ENCODE assay signal across 2 cellular contexts in the genomic region with DNA sequence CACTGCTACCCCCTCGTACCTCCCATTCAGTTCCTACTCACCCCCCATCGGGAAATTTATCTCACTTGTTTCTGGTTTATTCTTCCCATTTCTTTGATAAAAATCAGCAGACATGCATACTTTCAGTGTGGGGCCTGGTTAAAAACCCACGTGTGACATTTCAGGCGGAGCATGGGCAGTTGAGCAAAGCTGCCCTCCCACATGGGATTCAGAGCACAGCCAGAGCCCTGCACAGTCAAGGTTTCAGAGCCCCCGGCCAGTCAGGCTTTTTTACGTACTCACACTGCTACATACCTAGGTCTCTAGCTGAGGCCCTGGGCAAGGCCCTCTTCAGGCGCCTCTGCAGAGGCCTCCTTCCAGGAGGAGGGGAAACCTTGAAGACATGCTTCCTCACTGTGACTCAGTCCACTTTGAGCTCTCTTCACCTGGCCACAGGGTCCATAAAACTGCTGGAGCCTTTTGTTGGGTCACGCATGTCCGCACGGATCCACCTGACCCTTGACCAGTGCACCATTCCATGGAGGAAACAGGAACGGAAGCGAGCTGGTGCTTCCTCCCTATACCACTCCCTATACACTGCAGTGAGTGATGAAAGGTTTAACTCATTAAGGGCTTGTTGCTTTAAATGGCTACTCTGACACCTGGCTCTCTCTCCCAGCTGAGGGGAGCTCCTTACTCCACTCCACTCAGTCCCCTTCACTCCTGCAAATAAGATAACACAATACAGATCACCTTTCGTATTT.
TF ChIP-seq lines count a peak whose summit lies in the region.

No MANE protein-coding gene starts in this region.

TF ChIP-seq in SK-N-SH, 30 proteins besides CTCF, POLR2A, EP300 and RAD21 (continued from another document):
- peak; percentile 42; the same call in 1 of the 2 replicates for TF ChIP-seq MXI1 (IDR thresholded peaks at IDR 0.05; ENCODE audit: low read depth, low read length)
- peak; percentile 57; the same call in 1 of the 2 replicates for TF ChIP-seq RCOR1 (IDR thresholded peaks at IDR 0.05; ENCODE audit: low read length)
- no peak for TF ChIP-seq YY1 (IDR thresholded peaks at IDR 0.05; ENCODE audit: low read depth)
- no peak for TF ChIP-seq FOXM1 (IDR thresholded peaks at IDR 0.05; ENCODE audit: low read depth)
- TF ChIP-seq, protein P1, sequence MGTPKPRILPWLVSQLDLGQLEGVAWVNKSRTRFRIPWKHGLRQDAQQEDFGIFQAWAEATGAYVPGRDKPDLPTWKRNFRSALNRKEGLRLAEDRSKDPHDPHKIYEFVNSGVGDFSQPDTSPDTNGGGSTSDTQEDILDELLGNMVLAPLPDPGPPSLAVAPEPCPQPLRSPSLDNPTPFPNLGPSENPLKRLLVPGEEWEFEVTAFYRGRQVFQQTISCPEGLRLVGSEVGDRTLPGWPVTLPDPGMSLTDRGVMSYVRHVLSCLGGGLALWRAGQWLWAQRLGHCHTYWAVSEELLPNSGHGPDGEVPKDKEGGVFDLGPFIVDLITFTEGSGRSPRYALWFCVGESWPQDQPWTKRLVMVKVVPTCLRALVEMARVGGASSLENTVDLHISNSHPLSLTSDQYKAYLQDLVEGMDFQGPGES (IDR thresholded peaks at IDR 0.05; ENCODE audit: low read depth, low read length), result no peak
- TF ChIP-seq EZH2phosphoT487 (IDR thresholded peaks at IDR 0.05; ENCODE audit: borderline replicate concordance, low read depth), result no peak
- TF ChIP-seq, protein P2, sequence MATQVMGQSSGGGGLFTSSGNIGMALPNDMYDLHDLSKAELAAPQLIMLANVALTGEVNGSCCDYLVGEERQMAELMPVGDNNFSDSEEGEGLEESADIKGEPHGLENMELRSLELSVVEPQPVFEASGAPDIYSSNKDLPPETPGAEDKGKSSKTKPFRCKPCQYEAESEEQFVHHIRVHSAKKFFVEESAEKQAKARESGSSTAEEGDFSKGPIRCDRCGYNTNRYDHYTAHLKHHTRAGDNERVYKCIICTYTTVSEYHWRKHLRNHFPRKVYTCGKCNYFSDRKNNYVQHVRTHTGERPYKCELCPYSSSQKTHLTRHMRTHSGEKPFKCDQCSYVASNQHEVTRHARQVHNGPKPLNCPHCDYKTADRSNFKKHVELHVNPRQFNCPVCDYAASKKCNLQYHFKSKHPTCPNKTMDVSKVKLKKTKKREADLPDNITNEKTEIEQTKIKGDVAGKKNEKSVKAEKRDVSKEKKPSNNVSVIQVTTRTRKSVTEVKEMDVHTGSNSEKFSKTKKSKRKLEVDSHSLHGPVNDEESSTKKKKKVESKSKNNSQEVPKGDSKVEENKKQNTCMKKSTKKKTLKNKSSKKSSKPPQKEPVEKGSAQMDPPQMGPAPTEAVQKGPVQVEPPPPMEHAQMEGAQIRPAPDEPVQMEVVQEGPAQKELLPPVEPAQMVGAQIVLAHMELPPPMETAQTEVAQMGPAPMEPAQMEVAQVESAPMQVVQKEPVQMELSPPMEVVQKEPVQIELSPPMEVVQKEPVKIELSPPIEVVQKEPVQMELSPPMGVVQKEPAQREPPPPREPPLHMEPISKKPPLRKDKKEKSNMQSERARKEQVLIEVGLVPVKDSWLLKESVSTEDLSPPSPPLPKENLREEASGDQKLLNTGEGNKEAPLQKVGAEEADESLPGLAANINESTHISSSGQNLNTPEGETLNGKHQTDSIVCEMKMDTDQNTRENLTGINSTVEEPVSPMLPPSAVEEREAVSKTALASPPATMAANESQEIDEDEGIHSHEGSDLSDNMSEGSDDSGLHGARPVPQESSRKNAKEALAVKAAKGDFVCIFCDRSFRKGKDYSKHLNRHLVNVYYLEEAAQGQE (IDR thresholded peaks at IDR 0.05; ENCODE audit: low read depth, low read length), result no peak
- no peak for TF ChIP-seq GABPA (IDR thresholded peaks at IDR 0.05; ENCODE audit: low read depth)
- peak; percentile 26 for TF ChIP-seq CHD2 (IDR thresholded peaks at IDR 0.05; ENCODE audit: low read length, partially characterized antibody)
- no peak for TF ChIP-seq GATA2 (CRISPR knock-in tag; IDR thresholded peaks at IDR 0.05)
- no peak for TF ChIP-seq RFX5 (IDR thresholded peaks at IDR 0.05; ENCODE audit: low read length)
- TF ChIP-seq, protein P3, sequence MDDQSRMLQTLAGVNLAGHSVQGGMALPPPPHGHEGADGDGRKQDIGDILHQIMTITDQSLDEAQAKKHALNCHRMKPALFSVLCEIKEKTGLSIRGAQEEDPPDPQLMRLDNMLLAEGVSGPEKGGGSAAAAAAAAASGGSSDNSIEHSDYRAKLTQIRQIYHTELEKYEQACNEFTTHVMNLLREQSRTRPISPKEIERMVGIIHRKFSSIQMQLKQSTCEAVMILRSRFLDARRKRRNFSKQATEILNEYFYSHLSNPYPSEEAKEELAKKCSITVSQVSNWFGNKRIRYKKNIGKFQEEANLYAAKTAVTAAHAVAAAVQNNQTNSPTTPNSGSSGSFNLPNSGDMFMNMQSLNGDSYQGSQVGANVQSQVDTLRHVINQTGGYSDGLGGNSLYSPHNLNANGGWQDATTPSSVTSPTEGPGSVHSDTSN (IDR thresholded peaks at IDR 0.05), result no peak
- no peak for TF ChIP-seq FOSL2 (IDR thresholded peaks at IDR 0.05; ENCODE audit: borderline replicate concordance, low read depth)
- TF ChIP-seq, protein P4, sequence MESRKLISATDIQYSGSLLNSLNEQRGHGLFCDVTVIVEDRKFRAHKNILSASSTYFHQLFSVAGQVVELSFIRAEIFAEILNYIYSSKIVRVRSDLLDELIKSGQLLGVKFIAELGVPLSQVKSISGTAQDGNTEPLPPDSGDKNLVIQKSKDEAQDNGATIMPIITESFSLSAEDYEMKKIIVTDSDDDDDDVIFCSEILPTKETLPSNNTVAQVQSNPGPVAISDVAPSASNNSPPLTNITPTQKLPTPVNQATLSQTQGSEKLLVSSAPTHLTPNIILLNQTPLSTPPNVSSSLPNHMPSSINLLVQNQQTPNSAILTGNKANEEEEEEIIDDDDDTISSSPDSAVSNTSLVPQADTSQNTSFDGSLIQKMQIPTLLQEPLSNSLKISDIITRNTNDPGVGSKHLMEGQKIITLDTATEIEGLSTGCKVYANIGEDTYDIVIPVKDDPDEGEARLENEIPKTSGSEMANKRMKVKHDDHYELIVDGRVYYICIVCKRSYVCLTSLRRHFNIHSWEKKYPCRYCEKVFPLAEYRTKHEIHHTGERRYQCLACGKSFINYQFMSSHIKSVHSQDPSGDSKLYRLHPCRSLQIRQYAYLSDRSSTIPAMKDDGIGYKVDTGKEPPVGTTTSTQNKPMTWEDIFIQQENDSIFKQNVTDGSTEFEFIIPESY (IDR thresholded peaks at IDR 0.05; ENCODE audit: borderline replicate concordance, low read depth), result no peak
- no peak for TF ChIP-seq MEF2A (IDR thresholded peaks at IDR 0.05; ENCODE audit: borderline replicate concordance, low read depth)
- TF ChIP-seq TCF12 (IDR thresholded peaks at IDR 0.05), result no peak
- TF ChIP-seq NRF1 (IDR thresholded peaks at IDR 0.05; ENCODE audit: low read depth, low read length), result no peak
- TF ChIP-seq ELF1 (IDR thresholded peaks at IDR 0.05), result no peak
- no peak for TF ChIP-seq SIN3A (IDR thresholded peaks at IDR 0.05; ENCODE audit: borderline replicate concordance, low read depth, low read length)

TF ChIP-seq in SK-N-SH treated with all-trans-retinoic acid at 6 μM for 48 hours, 23 proteins besides CTCF, POLR2A, EP300 and RAD21 (continued from another document):
- no peak for TF ChIP-seq CSDC2 (CRISPR knock-in tag; IDR thresholded peaks at IDR 0.05)
- TF ChIP-seq ZFP3 (CRISPR knock-in tag; IDR thresholded peaks at IDR 0.05), result no peak
- no peak for TF ChIP-seq GLIS3 (CRISPR knock-in tag; IDR thresholded peaks at IDR 0.05)
- no peak for TF ChIP-seq PPARA (CRISPR knock-in tag; IDR thresholded peaks at IDR 0.05; ENCODE audit: borderline replicate concordance)
- TF ChIP-seq SNAI2 (CRISPR knock-in tag; IDR thresholded peaks at IDR 0.05), result no peak
- no peak for TF ChIP-seq TCF4 (CRISPR knock-in tag; IDR thresholded peaks at IDR 0.05; ENCODE audit: borderline replicate concordance)
